36 cellular contexts compared by ENCODE assay signal in the genomic region with DNA sequence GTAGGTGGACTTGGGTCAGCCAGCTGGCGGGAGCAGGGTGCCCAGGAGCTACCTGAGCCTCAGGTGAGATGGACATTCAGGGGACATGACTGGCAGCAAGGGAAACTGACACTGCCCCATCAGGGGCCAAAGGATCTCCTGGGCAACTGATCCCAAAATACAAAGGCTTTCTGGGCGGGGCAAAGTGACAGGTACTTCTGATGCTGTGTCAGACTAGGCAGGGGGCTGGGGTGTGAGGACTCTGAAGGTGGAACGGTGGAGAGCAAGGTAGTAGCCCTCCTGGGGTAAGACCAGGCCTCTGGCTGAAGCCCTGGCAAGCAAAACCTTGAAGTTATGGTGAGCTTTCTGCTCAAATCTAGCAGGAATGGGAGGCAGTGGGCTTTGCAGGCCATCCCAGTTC. TPM values are rescaled to one million over a fixed set of nuclear protein-coding genes. Genes with fewer than 3 reads are reported as not detected.
"Had no signal": no experiment of that assay in that cellular context is flagged by ENCODE, and none has a peak within 500 bp of the region (broad histone marks: within the 10 kb centered on the region; RNA-seq: fewer than 3 reads in every experiment).

No MANE protein-coding gene starts in this region.

- H3K4me3 ChIP-seq: ascending aorta, body of pancreas, breast epithelium, MG63, SJSA1 had no signal

- H3K9me3 ChIP-seq: ascending aorta, body of pancreas, breast epithelium, MG63, SJSA1, SK-N-SH had no signal

- H3K4me1 Mint-ChIP-seq: activated CD4-positive, alpha-beta T cell treated with anti-CD3 and anti-CD28 coated beads for 36 hours; activated CD4-positive, alpha-beta T cell treated with anti-CD3 and anti-CD28 coated beads, Interleukin-2, amount 10 ng/mL, durations not matched to agents 7 days and 5 days; activated naive CD4-positive, alpha-beta T cell treated with anti-CD3 and anti-CD28 coated beads, Interleukin-2, amount 50 U/mL, for 24 hours; activated naive CD8-positive, alpha-beta T cell treated with anti-CD3 and anti-CD28 coated beads, Interleukin-2, amount 10 ng/mL, durations not matched to agents 7 days and 5 days; WTC11 had no signal

- DNase-seq: activated CD4-positive, alpha-beta T cell treated with anti-CD3 and anti-CD28 coated beads for 36 hours; activated CD4-positive, alpha-beta T cell treated with anti-CD3 and anti-CD28 coated beads, Interleukin-2, amount 10 ng/mL, durations not matched to agents 7 days and 5 days; activated CD4-positive, alpha-beta T cell treated with anti-CD3 and anti-CD28 coated beads, Interleukin-2, amount 50 U/mL, for 48 hours; activated CD8-positive, alpha-beta T cell treated with anti-CD3 and anti-CD28 coated beads, Interleukin-2, amount 10 ng/mL, durations not matched to agents 7 days and 5 days; activated gamma-delta T cell; activated naive CD4-positive, alpha-beta T cell treated with Interleukin-2 at 50 U/mL for 16 hours; activated naive CD8-positive, alpha-beta T cell treated with anti-CD3 and anti-CD28 coated beads, Interleukin-2, amount 10 ng/mL, durations not matched to agents 7 days and 5 days; activated T-cell treated with anti-CD3 and anti-CD28 coated beads, Interleukin-2, amount 50 U/mL, for 24 hours; amygdala; caudate nucleus; Kasumi-1; KBM-7; MG63; NCI-H1048; NCI-H1105 treated with DMSO at 0.1 percent for 48 hours; NCI-H1436; NCI-H1694; NCI-H1930; NCI-H2081 treated with DMSO at 0.1 percent for 48 hours; NCI-H226; NCI-H446 treated with DMSO at 0.1 percent for 48 hours; NCI-H524 treated with DMSO at 0.1 percent for 48 hours; SHP77 treated with DMSO at 0.1 percent for 48 hours had no signal

- ATAC-seq: activated CD4-positive, alpha-beta T cell treated with anti-CD3 and anti-CD28 coated beads for 36 hours; activated CD4-positive, CD25-positive, alpha-beta regulatory T cell treated with anti-CD3 and anti-CD28 coated beads, Interleukin-2, amount 50 U/mL, for 24 hours; activated CD8-positive, alpha-beta T cell treated with anti-CD3 and anti-CD28 coated beads, Interleukin-2, amount 10 ng/mL, durations not matched to agents 7 days and 5 days; body of pancreas; Panc1; WTC11 had no signal

- H3K36me3 Mint-ChIP-seq: activated naive CD4-positive, alpha-beta T cell treated with anti-CD3 and anti-CD28 coated beads, Interleukin-2, amount 50 U/mL, for 24 hours; activated naive CD8-positive, alpha-beta T cell treated with anti-CD3 and anti-CD28 coated beads, Interleukin-2, amount 10 ng/mL, durations not matched to agents 7 days and 5 days; WTC11 had no signal

- H3K36me3 ChIP-seq: ascending aorta, breast epithelium, MG63, SJSA1 had no signal

- H3K4me3 Mint-ChIP-seq: activated CD4-positive, alpha-beta T cell treated with anti-CD3 and anti-CD28 coated beads for 36 hours; activated CD4-positive, alpha-beta T cell treated with anti-CD3 and anti-CD28 coated beads, Interleukin-2, amount 10 ng/mL, durations not matched to agents 7 days and 5 days; activated CD8-positive, alpha-beta T cell treated with anti-CD3 and anti-CD28 coated beads, Interleukin-2, amount 10 ng/mL, durations not matched to agents 7 days and 5 days; activated naive CD4-positive, alpha-beta T cell treated with anti-CD3 and anti-CD28 coated beads, Interleukin-2, amount 50 U/mL, for 24 hours; activated naive CD8-positive, alpha-beta T cell treated with anti-CD3 and anti-CD28 coated beads, Interleukin-2, amount 10 ng/mL, durations not matched to agents 7 days and 5 days; activated T-cell treated with anti-CD3 and anti-CD28 coated beads, Interleukin-2, amount 50 U/mL, for 24 hours; T-helper 1 cell treated with Interleukin-12 subunit alpha and Interleukin-12 subunit beta and Interleukin-4 antibody, amounts not matched to agents 30 μg/mL and 1 μg/mL, for 36 hours; T-helper 2 cell treated with Interferon-gamma antibody and Interleukin-4, amounts not matched to agents 5 μg/mL and 100 μg/mL, for 36 hours; WTC11 had no signal

- H3K9ac ChIP-seq: SK-N-SH had no signal

- H3K27ac ChIP-seq: ascending aorta, body of pancreas, breast epithelium, SJSA1 had no signal

- H3K27me3 ChIP-seq: ascending aorta, body of pancreas, breast epithelium, MG63, SJSA1 had no signal

- H3K4me1 ChIP-seq: ascending aorta, body of pancreas, breast epithelium had no signal

- H3K27me3 Mint-ChIP-seq: activated CD4-positive, alpha-beta T cell treated with anti-CD3 and anti-CD28 coated beads for 36 hours; activated CD4-positive, alpha-beta T cell treated with anti-CD3 and anti-CD28 coated beads, Interleukin-2, amount 10 ng/mL, durations not matched to agents 7 days and 5 days; activated naive CD4-positive, alpha-beta T cell treated with anti-CD3 and anti-CD28 coated beads, Interleukin-2, amount 50 U/mL, for 24 hours; activated naive CD8-positive, alpha-beta T cell treated with anti-CD3 and anti-CD28 coated beads, Interleukin-2, amount 10 ng/mL, durations not matched to agents 7 days and 5 days; activated T-cell treated with anti-CD3 and anti-CD28 coated beads, Interleukin-2, amount 50 U/mL, for 24 hours had no signal

- H3K27ac Mint-ChIP-seq: activated CD4-positive, alpha-beta T cell treated with anti-CD3 and anti-CD28 coated beads for 36 hours; activated CD4-positive, alpha-beta T cell treated with anti-CD3 and anti-CD28 coated beads, Interleukin-2, amount 10 ng/mL, durations not matched to agents 7 days and 5 days; activated CD8-positive, alpha-beta T cell treated with anti-CD3 and anti-CD28 coated beads, Interleukin-2, amount 10 ng/mL, durations not matched to agents 7 days and 5 days; activated naive CD4-positive, alpha-beta T cell treated with anti-CD3 and anti-CD28 coated beads, Interleukin-2, amount 50 U/mL, for 24 hours; activated naive CD8-positive, alpha-beta T cell treated with anti-CD3 and anti-CD28 coated beads, Interleukin-2, amount 10 ng/mL, durations not matched to agents 7 days and 5 days; activated T-cell treated with anti-CD3 and anti-CD28 coated beads, Interleukin-2, amount 50 U/mL, for 24 hours; activated T-helper 2 cell treated with anti-CD3 and anti-CD28 coated beads, Interferon-gamma antibody, Interleukin-2, Interleukin-4, amounts not matched to agents 10 μg/mL and 5 μg/mL and 100 μg/mL, durations not matched to agents 14 hours and 24 hours and 36 hours; T-helper 1 cell treated with Interleukin-12 subunit alpha and Interleukin-12 subunit beta and Interleukin-4 antibody, amounts not matched to agents 30 μg/mL and 1 μg/mL, for 36 hours; T-helper 2 cell treated with Interferon-gamma antibody and Interleukin-4, amounts not matched to agents 5 μg/mL and 100 μg/mL, for 36 hours; WTC11 had no signal

- H3K9me3 Mint-ChIP-seq: activated CD4-positive, alpha-beta T cell treated with anti-CD3 and anti-CD28 coated beads, Interleukin-2, amount 10 ng/mL, durations not matched to agents 7 days and 5 days; activated naive CD4-positive, alpha-beta T cell treated with anti-CD3 and anti-CD28 coated beads, Interleukin-2, amount 50 U/mL, for 24 hours; activated naive CD8-positive, alpha-beta T cell treated with anti-CD3 and anti-CD28 coated beads, Interleukin-2, amount 10 ng/mL, durations not matched to agents 7 days and 5 days; activated T-cell treated with anti-CD3 and anti-CD28 coated beads, Interleukin-2, amount 50 U/mL, for 24 hours; activated T-helper 2 cell treated with anti-CD3 and anti-CD28 coated beads, Interferon-gamma antibody, Interleukin-2, Interleukin-4, amounts not matched to agents 10 μg/mL and 5 μg/mL and 100 μg/mL, durations not matched to agents 14 hours and 24 hours and 36 hours; T-helper 1 cell treated with Interleukin-12 subunit alpha and Interleukin-12 subunit beta and Interleukin-4 antibody, amounts not matched to agents 30 μg/mL and 1 μg/mL, for 36 hours; T-helper 2 cell treated with Interferon-gamma antibody and Interleukin-4, amounts not matched to agents 5 μg/mL and 100 μg/mL, for 36 hours; WTC11 had no signal

- H3K4me2 ChIP-seq: SK-N-SH had no signal

RNA-seq across cellular contexts. Expression of a gene that starts 4.4 kb away (rescaled TPM):
- total RNA-seq: activated CD4-positive, alpha-beta T cell treated with anti-CD3 and anti-CD28 coated beads for 36 hours; activated CD4-positive, alpha-beta T cell treated with anti-CD3 and anti-CD28 coated beads, Interleukin-2, amount 10 ng/mL, durations not matched to agents 7 days and 5 days; activated CD8-positive, alpha-beta T cell treated with anti-CD3 and anti-CD28 coated beads, Interleukin-2, amount 10 ng/mL, durations not matched to agents 7 days and 5 days; activated naive CD8-positive, alpha-beta T cell treated with anti-CD3 and anti-CD28 coated beads, Interleukin-2, amount 10 ng/mL, durations not matched to agents 7 days and 5 days; activated T-helper 2 cell treated with anti-CD3 and anti-CD28 coated beads, Interferon-gamma antibody, Interleukin-2, Interleukin-4, amounts not matched to agents 10 μg/mL and 5 μg/mL and 100 μg/mL, durations not matched to agents 14 hours and 24 hours and 36 hours; ascending aorta; body of pancreas; breast epithelium; RPMI7951; SJSA1; WTC11 had no signal

RNA-seq across cellular contexts. Expression of a gene that starts 9.6 kb away (rescaled TPM):
- total RNA-seq: activated naive CD8-positive, alpha-beta T cell treated with anti-CD3 and anti-CD28 coated beads, Interleukin-2, amount 10 ng/mL, durations not matched to agents 7 days and 5 days; activated T-helper 2 cell treated with anti-CD3 and anti-CD28 coated beads, Interferon-gamma antibody, Interleukin-2, Interleukin-4, amounts not matched to agents 10 μg/mL and 5 μg/mL and 100 μg/mL, durations not matched to agents 14 hours and 24 hours and 36 hours; RPMI7951 had no signal
